Comparison of ENCODE assay signal across 22 cellular contexts in the genomic region with DNA sequence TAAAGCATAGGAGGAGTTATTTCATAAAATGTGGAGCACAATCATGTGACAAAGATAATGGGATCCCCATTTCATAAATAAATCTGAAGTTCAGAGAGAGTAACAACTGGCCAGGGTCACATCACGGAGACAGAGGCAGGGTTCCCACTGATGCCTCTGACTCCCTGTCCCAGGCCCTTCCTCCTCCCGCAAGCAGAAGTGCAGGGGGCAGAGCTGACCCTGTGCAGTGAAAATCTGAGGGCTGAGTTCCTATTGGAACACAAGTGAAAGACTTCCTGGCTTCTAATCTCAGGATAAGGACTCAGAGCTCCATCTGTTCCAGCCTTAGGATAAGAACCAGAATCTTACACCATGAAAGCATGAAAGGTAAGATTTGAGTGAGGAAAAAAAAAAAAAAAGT. TPM values are rescaled to one million over a fixed set of nuclear protein-coding genes. Genes with fewer than 3 reads are reported as not detected.
DNase-seq lines count a peak whose midpoint lies in the region; ATAC-seq, FAIRE-seq and TF ChIP-seq lines count a peak whose summit lies in the region.
"Had no signal": no experiment of that assay in that cellular context is flagged by ENCODE, and none has a peak within 500 bp of the region (broad histone marks: within the 10 kb centered on the region; RNA-seq: fewer than 3 reads in every experiment).

No MANE protein-coding gene starts in this region.

- H3K4me3 ChIP-seq in WERI-Rb-1 (ENCODE audit: low read depth, low read length) (no peak overlapping the region), neutrophil (ENCODE audit: low read depth in 1 of 2, low read length in 1 of 2) (no peak overlapping the region), pancreas (no peak overlapping the region)
- H3K4me3 ChIP-seq: heart left ventricle, lower lobe of right lung, Peyer's patch, suprapubic skin had no signal

- peaks cover 40% of the 10 kb centered on the region for H3K36me3 Mint-ChIP-seq in activated naive CD4-positive, alpha-beta T cell treated with anti-CD3 and anti-CD28 coated beads, Interleukin-2, amount 10 ng/mL, durations not matched to agents 7 days and 5 days
- H3K36me3 Mint-ChIP-seq in activated naive CD4-positive, alpha-beta T cell treated with anti-CD3 and anti-CD28 coated beads, Interleukin-2, amount 50 U/mL, for 72 hours: peaks cover 16 to 25% of the 10 kb centered on the region in 2 donors

- peaks cover 61% of the 10 kb centered on the region for H3K4me1 Mint-ChIP-seq in activated naive CD4-positive, alpha-beta T cell treated with anti-CD3 and anti-CD28 coated beads, Interleukin-2, amount 10 ng/mL, durations not matched to agents 7 days and 5 days

- H3K4me1 ChIP-seq in neutrophil (ENCODE audit: control insufficient read depth in 1 of 2, insufficient read depth in 1 of 2, low read depth in 1 of 2, low read length in 1 of 2) (peaks cover 33 to 50% of the 10 kb centered on the region in 2 experiments), pancreas (no peaks in the 10 kb centered on the region)
- H3K4me1 ChIP-seq: Caco-2, suprapubic skin had no signal

- H3K9me3 Mint-ChIP-seq in activated naive CD4-positive, alpha-beta T cell treated with anti-CD3 and anti-CD28 coated beads, Interleukin-2, amount 10 ng/mL, durations not matched to agents 7 days and 5 days: no peaks in the 10 kb centered on the region
- H3K9me3 Mint-ChIP-seq in activated naive CD4-positive, alpha-beta T cell treated with anti-CD3 and anti-CD28 coated beads, Interleukin-2, amount 50 U/mL, for 72 hours: no peaks in the 10 kb centered on the region

- H3K9me3 ChIP-seq in WERI-Rb-1 (ENCODE audit: severe bottlenecking) (no peaks in the 10 kb centered on the region), neutrophil (no peaks in the 10 kb centered on the region), pancreas (no peaks in the 10 kb centered on the region)
- H3K9me3 ChIP-seq: Caco-2, heart left ventricle, lower lobe of right lung, Peyer's patch, suprapubic skin had no signal

- no peak for FAIRE-seq in pancreas (lab: Jason Lieb, UNC)
- FAIRE-seq: astrocyte had no signal

- intact Hi-C loops in pancreas (cut with DNase I): no loop called here

- no peak overlapping the region for H3K27ac ChIP-seq in WERI-Rb-1
- H3K27ac ChIP-seq in neutrophil: peak overlapping the region; percentile 89
- no peak overlapping the region for H3K27ac ChIP-seq in pancreas
- H3K27ac ChIP-seq: heart left ventricle, lower lobe of right lung, suprapubic skin had no signal

- CTCF ChIA-PET in activated naive CD4-positive, alpha-beta T cell treated with anti-CD3 and anti-CD28 coated beads, Interleukin-2, amount 10 ng/mL, durations not matched to agents 7 days and 5 days (lab: Charles Lee): interaction anchor here (0.9 to 5.9 kb wide), 3 partner anchors 8 to 87 kb away, joined by 3 to 151 read pairs (median 3); no protein-coding TSS in a partner anchor

- H3K36me3 ChIP-seq in WERI-Rb-1 (no peaks in the 10 kb centered on the region), neutrophil (peaks cover 50% of the 10 kb centered on the region), pancreas (no peaks in the 10 kb centered on the region)
- H3K36me3 ChIP-seq: heart left ventricle, lower lobe of right lung, Peyer's patch, suprapubic skin had no signal

- DNase-seq in activated naive CD4-positive, alpha-beta T cell treated with anti-CD3 and anti-CD28 coated beads, Interleukin-2, amount 10 ng/mL, durations not matched to agents 7 days and 5 days: no peak
- no peak for DNase-seq in activated naive CD4-positive, alpha-beta T cell treated with anti-CD3 and anti-CD28 coated beads, Interleukin-2, amount 50 U/mL, for 72 hours (ENCODE audit: low spot score in 2 of 2)
- peak; percentile 52 for DNase-seq in WERI-Rb-1
- DNase-seq in kidney glomerular epithelial cell (lab: John Stamatoyannopoulos, UW): no peak
- no peak for DNase-seq in pancreas
- DNase-seq: activated gamma-delta T cell treated with Interleukin-2 at 50 U/mL for 16 hours, Caco-2, heart left ventricle, lower lobe of right lung, NCI-H1436, NCI-H2171, NCI-H774, Peyer's patch had no signal

- H3K27ac Mint-ChIP-seq in activated naive CD4-positive, alpha-beta T cell treated with anti-CD3 and anti-CD28 coated beads, Interleukin-2, amount 10 ng/mL, durations not matched to agents 7 days and 5 days: peak overlapping the region; percentile 59
- H3K27ac Mint-ChIP-seq in activated naive CD4-positive, alpha-beta T cell treated with anti-CD3 and anti-CD28 coated beads, Interleukin-2, amount 50 U/mL, for 72 hours: peak overlapping the region in 1 of 2 donors; percentile 61
- H3K27ac Mint-ChIP-seq: progenitor cell of endocrine pancreas had no signal

- H3K27me3 ChIP-seq in WERI-Rb-1 (ENCODE audit: insufficient read depth, low read depth, severe bottlenecking) (no peaks in the 10 kb centered on the region), neutrophil (no peaks in the 10 kb centered on the region), pancreas (no peaks in the 10 kb centered on the region)
- H3K27me3 ChIP-seq: heart left ventricle, Peyer's patch had no signal

- 76 to 85% methylated on average over 2 of the region's 2 CpGs for WGBS in pancreas, 2 donors

- TF ChIP-seq CTCF in WERI-Rb-1 (IDR thresholded peaks at IDR 0.05; ENCODE audit: low read depth, low read length) (no peak), neutrophil (IDR thresholded peaks at IDR 0.05) (no peak), pancreas (IDR thresholded peaks at IDR 0.05) (no peak)

- H3K4me3 Mint-ChIP-seq in activated naive CD4-positive, alpha-beta T cell treated with anti-CD3 and anti-CD28 coated beads, Interleukin-2, amount 10 ng/mL, durations not matched to agents 7 days and 5 days: no peak overlapping the region

- H3K27me3 Mint-ChIP-seq in activated naive CD4-positive, alpha-beta T cell treated with anti-CD3 and anti-CD28 coated beads, Interleukin-2, amount 10 ng/mL, durations not matched to agents 7 days and 5 days: no peaks in the 10 kb centered on the region
- H3K27me3 Mint-ChIP-seq: progenitor cell of endocrine pancreas had no signal

- no peak for ATAC-seq in activated naive CD4-positive, alpha-beta T cell treated with anti-CD3 and anti-CD28 coated beads, Interleukin-2, amount 50 U/mL, for 72 hours
- ATAC-seq in GM18909 (IDR thresholded peaks at IDR 0.05; ENCODE audit: poor library complexity, unreplicated experiment): peak; percentile 12
- ATAC-seq in pancreas: no peak
- ATAC-seq in HG02763 (IDR thresholded peaks at IDR 0.05; ENCODE audit: unreplicated experiment): no peak
- ATAC-seq: heart left ventricle, lower lobe of right lung, SK-N-SH treated with all-trans-retinoic acid at 6 μM for 48 hours had no signal

RNA-seq across cellular contexts. Expression of gene SELL, which starts 22.0 kb away (rescaled TPM):
- total RNA-seq in activated naive CD4-positive, alpha-beta T cell treated with anti-CD3 and anti-CD28 coated beads, Interleukin-2, amount 50 U/mL, for 72 hours: 100 to 1,000 TPM; 317 to 341 TPM
- 1 to 10 TPM in 4 of 6 donors, under 1 TPM in 2; 0.23 to 2.9 (median 1.4) TPM for total RNA-seq in pancreas
- polyA plus RNA-seq in pancreas: under 1 TPM; 0.27 to 0.61 TPM
- total RNA-seq: Caco-2, HT1080 had no signal

RNA-seq across cellular contexts. Expression of gene SELE, which starts 44.5 kb away (rescaled TPM):
- total RNA-seq in activated naive CD4-positive, alpha-beta T cell treated with anti-CD3 and anti-CD28 coated beads, Interleukin-2, amount 50 U/mL, for 72 hours: not detected
- total RNA-seq in pancreas: 1 to 10 TPM in 2 of 6 donors, under 1 TPM in 3, not detected in 1; 0.51 to 3.1 (median 0.69) TPM
- 1 to 10 TPM in 1 of 2 donors, under 1 TPM in 1; 0.61 to 2.3 TPM for polyA plus RNA-seq in pancreas
- total RNA-seq: activated CD8-positive, alpha-beta memory T cell treated with anti-CD3 and anti-CD28 coated beads for 36 hours; astrocyte; Caco-2; HT1080; progenitor cell of endocrine pancreas had no signal

RNA-seq across cellular contexts. Expression of gene SELP, which starts 59.5 kb away (rescaled TPM):
- 1 to 10 TPM; 1.5 to 2.0 TPM for total RNA-seq in activated naive CD4-positive, alpha-beta T cell treated with anti-CD3 and anti-CD28 coated beads, Interleukin-2, amount 50 U/mL, for 72 hours
- 1 to 10 TPM in 3 of 6 donors, under 1 TPM in 3; 0.32 to 3.3 (median 1.6) TPM for total RNA-seq in pancreas
- 1 to 10 TPM in 1 of 2 donors, under 1 TPM in 1; 0.91 to 8.3 TPM for polyA plus RNA-seq in pancreas
- total RNA-seq: astrocyte, Caco-2, HT1080, progenitor cell of endocrine pancreas had no signal

Comparison
In these comparisons a context has a peak if more than half of its experiments do, and no peak if none do; other contexts are left out.
1. RNA of gene SELL, which starts 22.0 kb away (total RNA-seq): 317 to 341 TPM in activated naive CD4-positive, alpha-beta T cell treated with anti-CD3 and anti-CD28 coated beads, Interleukin-2, amount 50 U/mL, for 72 hours; 0.23 to 2.9 TPM in pancreas; every median in the first group is over 10 times any median in the second.